ENCODE assay signal across 29 cellular contexts in the genomic region with DNA sequence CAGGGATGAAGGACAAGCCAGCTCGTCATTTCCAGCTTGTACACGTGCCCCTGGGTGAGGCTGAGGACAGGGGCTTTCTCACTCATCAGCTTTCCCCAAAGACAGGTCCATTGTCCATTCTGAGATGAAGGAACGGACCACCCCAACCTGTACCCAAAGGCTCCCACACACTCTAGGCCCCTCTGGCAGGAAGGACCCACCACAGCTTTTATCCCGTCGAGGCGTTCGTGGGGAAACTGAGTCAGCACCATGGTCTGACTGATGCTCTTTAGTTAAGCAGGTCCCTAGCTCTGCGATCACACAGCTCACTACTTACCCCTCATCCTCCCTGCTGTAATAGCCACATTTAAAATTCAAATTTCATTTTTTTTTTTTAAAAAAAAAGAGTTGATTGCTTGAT.
"Had no signal": no experiment of that assay in that cellular context is flagged by ENCODE, and none has a peak within 500 bp of the region (broad histone marks: within the 10 kb centered on the region; RNA-seq: fewer than 3 reads in every experiment).

No MANE protein-coding gene starts in this region.

- H3K27ac ChIP-seq: neural progenitor cell, neutrophil, ovary, parathyroid adenoma, psoas muscle, right lobe of liver, sigmoid colon, suprapubic skin, testis, tibial nerve, upper lobe of left lung, vagina had no signal

- H3K27me3 ChIP-seq: neural progenitor cell, neutrophil, ovary, right lobe of liver, sigmoid colon, testis, tibial nerve, upper lobe of left lung, vagina had no signal

- H3K36me3 ChIP-seq: neural progenitor cell, neutrophil, ovary, right lobe of liver, sigmoid colon, suprapubic skin, tibial nerve, upper lobe of left lung, vagina had no signal

- ATAC-seq: naive thymus-derived CD4-positive, alpha-beta T cell; natural killer cell; psoas muscle; right cardiac atrium; right lobe of liver; stimulated activated memory B cell treated with anti-CD40 and anti-IgM and Interleukin-4, amounts not matched to agents 10 μg/mL and 1 μg/mL and 100 μg/mL, for 72 hours; stimulated activated naive CD8-positive, alpha-beta T cell treated with anti-CD3 and anti-CD28 coated beads, Interleukin-15, amount 100 ng/mL, for 72 hours; stimulated activated naive CD8-positive, alpha-beta T cell treated with anti-CD3 and anti-CD28 coated beads, Interleukin-15, Interleukin-2, amounts not matched to agents 100 U/mL and 50 U/mL, for 24 hours had no signal

- DNase-seq: naive thymus-derived CD4-positive, alpha-beta T cell; natural killer cell; nucleus accumbens; ovary; psoas muscle; right cardiac atrium; right lobe of liver; sigmoid colon; small intestine; stimulated activated CD4-positive, alpha-beta T cell treated with anti-CD3 and anti-CD28 coated beads, Interleukin-12 subunit alpha, Interleukin-12 subunit beta, amount 100 ng/mL, for 4 hours; stimulated activated CD4-positive, alpha-beta T cell treated with anti-CD3 and anti-CD28 coated beads, Interleukin-1b, Interleukin-23, amount 100 ng/mL, for 48 hours; stimulated activated CD4-positive, alpha-beta T cell treated with anti-CD3 and anti-CD28 coated beads, Interleukin-4, amount 100 ng/mL, for 1 hour; stimulated activated CD4-positive, alpha-beta T cell treated with anti-CD3 and anti-CD28 coated beads, Interleukin-4, amount 100 ng/mL, for 4 hours; stimulated activated CD8-positive, alpha-beta memory T cell treated with anti-CD3 and anti-CD28 coated beads, Interleukin-4, amount 100 ng/mL, for 48 hours; stimulated activated naive CD4-positive, alpha-beta T cell; stimulated activated naive CD8-positive, alpha-beta T cell treated with anti-CD3 and anti-CD28 coated beads, Interleukin-15, amount 100 ng/mL, for 72 hours; stimulated activated naive CD8-positive, alpha-beta T cell treated with anti-CD3 and anti-CD28 coated beads, Interleukin-15, Interleukin-2, amounts not matched to agents 100 U/mL and 50 U/mL, for 24 hours; substantia nigra; testis; trophoblast cell had no signal

- H3K4me2 ChIP-seq: neural progenitor cell had no signal

- H3K9ac ChIP-seq: neural progenitor cell, parathyroid adenoma had no signal

- H3K4me1 ChIP-seq: parathyroid adenoma, psoas muscle, right lobe of liver, sigmoid colon, suprapubic skin, testis, tibial nerve, upper lobe of left lung, vagina had no signal

- FAIRE-seq: small intestine, urothelium cell line had no signal

- H3K4me3 ChIP-seq: neural progenitor cell, ovary, psoas muscle, right lobe of liver, sigmoid colon, suprapubic skin, testis, tibial nerve, upper lobe of left lung, vagina had no signal

- H2AFZ ChIP-seq: neural progenitor cell, parathyroid adenoma had no signal

- H3K9me3 ChIP-seq: neutrophil, ovary, psoas muscle, right lobe of liver, sigmoid colon, suprapubic skin, testis, tibial nerve, upper lobe of left lung, vagina had no signal

- H3K79me2 ChIP-seq: parathyroid adenoma had no signal
